Comparison of ENCODE assay signal across 32 cellular contexts in the genomic region with DNA sequence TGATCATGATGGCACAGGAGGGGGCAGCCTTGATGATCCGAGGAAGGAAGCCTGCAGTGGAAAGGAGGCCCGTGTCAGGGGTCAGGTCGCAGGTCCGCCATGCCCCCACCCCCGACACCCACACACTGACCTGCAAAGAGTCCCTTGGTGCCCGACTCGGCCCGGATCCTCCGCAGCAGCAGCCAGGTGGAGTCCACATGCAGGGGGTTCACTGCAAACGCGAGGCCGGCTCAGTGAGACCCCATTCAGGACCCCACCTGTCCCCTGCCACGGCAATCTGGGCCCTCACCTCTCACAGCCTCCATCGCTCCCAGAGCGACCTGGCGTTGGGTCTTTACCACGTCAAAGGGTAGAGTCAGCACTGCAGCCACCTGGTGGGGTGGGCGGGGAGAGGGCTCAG. TPM values are rescaled to one million over a fixed set of nuclear protein-coding genes. Genes with fewer than 3 reads are reported as not detected.
"Had no signal": no experiment of that assay in that cellular context is flagged by ENCODE, and none has a peak within 500 bp of the region (broad histone marks: within the 10 kb centered on the region; RNA-seq: fewer than 3 reads in every experiment).

No MANE protein-coding gene starts in this region.

- FAIRE-seq: colon, endothelial cell of umbilical vein, kidney had no signal

- H3K36me3 ChIP-seq: ovary, uterus had no signal

- ATAC-seq: foreskin keratinocyte; gastroesophageal sphincter; heart left ventricle; left lobe of liver; mucosa of descending colon; psoas muscle; right cardiac atrium; stimulated activated memory B cell treated with anti-CD40 and anti-IgM and Interleukin-4, amounts not matched to agents 10 μg/mL and 1 μg/mL and 100 μg/mL, for 72 hours; stimulated activated naive CD8-positive, alpha-beta T cell treated with anti-CD3 and anti-CD28 coated beads, Interleukin-15, Interleukin-2, amounts not matched to agents 100 U/mL and 50 U/mL, for 24 hours; upper lobe of right lung had no signal

- H3K4me3 ChIP-seq: esophagus muscularis mucosa, gastroesophageal sphincter, heart left ventricle, hepatocyte, lung, mucosa of descending colon, ovary, psoas muscle, skin epidermis, spleen, thoracic aorta, tibial nerve, upper lobe of right lung, uterus had no signal

- H3K4me1 ChIP-seq: foreskin keratinocyte had no signal

- H3K27me3 ChIP-seq: ovary had no signal

- H3K9me3 ChIP-seq: esophagus muscularis mucosa, gastroesophageal sphincter, heart left ventricle, mucosa of descending colon, ovary, psoas muscle, spleen, thoracic aorta, tibial nerve, upper lobe of right lung, uterus had no signal

- H3K27ac ChIP-seq: esophagus muscularis mucosa, foreskin keratinocyte, gastroesophageal sphincter, heart left ventricle, hepatocyte, ovary, psoas muscle, skin epidermis, spleen, thoracic aorta, tibial nerve, upper lobe of right lung, uterus had no signal

- DNase-seq: effector CD8-positive, alpha-beta T cell; foreskin keratinocyte; kidney; mucosa of descending colon; naive B cell; nephron progenitor cell; nucleus accumbens; ovary; psoas muscle; spleen; stimulated activated CD4-positive, alpha-beta T cell treated with anti-CD3 and anti-CD28 coated beads, Interleukin-4, amount 100 ng/mL, for 4 hours; stimulated activated naive CD8-positive, alpha-beta T cell treated with anti-CD3 and anti-CD28 coated beads, Interleukin-15, Interleukin-2, amounts not matched to agents 100 U/mL and 50 U/mL, for 24 hours; substantia nigra; upper lobe of right lung; uterus had no signal

- H2AFZ ChIP-seq: hepatocyte had no signal

- H3K4me2 ChIP-seq: hepatocyte had no signal

RNA-seq across cellular contexts. Expression of gene RUNDC3A, which starts 11.7 kb away (rescaled TPM):
- total RNA-seq: endothelial cell of umbilical vein, fibroblast of lung, left lobe of liver, tibial nerve had no signal
- polyA plus RNA-seq: fibroblast of lung had no signal

RNA-seq across cellular contexts. Expression of gene SLC4A1, which starts 52.1 kb away (rescaled TPM):
- total RNA-seq: endothelial cell of umbilical vein, epithelial cell of proximal tubule, fibroblast of lung, foreskin keratinocyte, hepatocyte, mesothelial cell of epicardium, mucosa of descending colon, renal cortical epithelial cell had no signal
- polyA plus RNA-seq: endothelial cell of umbilical vein, fibroblast of lung, foreskin keratinocyte, hepatocyte, ovary had no signal
